Comparison of ENCODE assay signal across 1 cellular context in the genomic region with DNA sequence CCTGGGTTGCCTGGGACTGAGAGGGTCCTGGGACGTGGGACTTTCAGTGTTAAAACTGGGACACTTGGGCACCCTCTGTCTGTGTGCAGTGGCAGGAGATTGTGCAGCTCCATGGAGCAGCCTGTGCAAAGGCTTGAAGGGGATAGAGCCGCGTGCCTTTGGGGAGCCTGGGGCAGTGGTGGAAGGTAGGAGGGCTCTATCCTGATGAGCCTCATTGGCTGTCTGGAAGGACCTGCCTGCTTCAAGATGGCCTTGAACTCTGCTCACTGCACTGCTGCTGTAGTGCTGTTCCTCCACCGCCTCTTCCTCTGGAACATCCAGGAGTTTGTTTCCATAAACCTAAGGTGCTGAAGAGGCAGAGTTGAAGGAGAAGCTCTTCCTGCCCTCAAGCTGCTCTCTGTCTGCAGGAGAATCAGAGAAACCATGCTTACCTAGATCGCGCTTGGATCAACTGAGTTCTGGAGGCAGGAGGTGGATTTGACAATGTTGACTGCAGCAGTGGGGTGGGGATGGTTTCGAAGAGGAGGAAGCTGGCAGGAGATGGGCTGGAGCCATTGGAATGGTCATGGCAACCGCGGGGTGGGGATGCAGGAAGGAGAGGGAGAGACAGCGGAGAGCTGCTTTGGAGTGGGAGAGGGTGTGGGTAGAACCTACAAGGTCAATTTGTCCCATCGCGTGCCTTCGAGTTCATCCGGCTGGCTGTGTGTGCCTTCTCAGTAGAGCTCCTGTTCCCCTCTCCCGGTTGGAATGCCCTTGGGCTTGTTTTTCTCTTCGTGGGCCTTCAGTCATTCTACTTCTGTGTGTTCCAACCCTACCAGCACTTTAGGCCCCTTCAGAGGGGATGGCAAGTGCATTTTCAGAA.
TF ChIP-seq lines count a peak whose summit lies in the region.

No MANE protein-coding gene starts in this region.

TF ChIP-seq in HepG2, 621 proteins besides CTCF, POLR2A, EP300 and RAD21 (continued from another document and continues in another):
- TF ChIP-seq PBX2 (CRISPR knock-in tag; IDR thresholded peaks at IDR 0.05), result peak; percentile 10; the same call in 1 of the 2 replicates
- TF ChIP-seq SPEN (CRISPR knock-in tag; IDR thresholded peaks at IDR 0.05; ENCODE audit: low read depth), result 0 out of 2 replicates have a peak, but pooled peaks have one; percentile 18
- TF ChIP-seq TCF7 (IDR thresholded peaks at IDR 0.05; ENCODE audit: low read depth), result no peak
- TF ChIP-seq TFAP4 (IDR thresholded peaks at IDR 0.05; ENCODE audit: borderline replicate concordance, low read depth), result no peak
- no peak for TF ChIP-seq ZNF121 (CRISPR knock-in tag; IDR thresholded peaks at IDR 0.05)
- TF ChIP-seq RARA (CRISPR knock-in tag; IDR thresholded peaks at IDR 0.05), result no peak
- no peak for TF ChIP-seq IRF9 (CRISPR knock-in tag; IDR thresholded peaks at IDR 0.05; ENCODE audit: borderline replicate concordance)
- no peak for TF ChIP-seq ZNF75D (CRISPR knock-in tag; IDR thresholded peaks at IDR 0.05; ENCODE audit: borderline replicate concordance)
- no peak for TF ChIP-seq TRIM24 (CRISPR knock-in tag; IDR thresholded peaks at IDR 0.05)
- TF ChIP-seq NKX3-1 (CRISPR knock-in tag; IDR thresholded peaks at IDR 0.05), result no peak
- no peak; the same call in 1 of the 2 replicates for TF ChIP-seq KDM1A (CRISPR knock-in tag; IDR thresholded peaks at IDR 0.05)
- no peak; the same call in 1 of the 2 replicates for TF ChIP-seq DNMT1 (CRISPR knock-in tag; IDR thresholded peaks at IDR 0.05)
- TF ChIP-seq, protein P1, sequence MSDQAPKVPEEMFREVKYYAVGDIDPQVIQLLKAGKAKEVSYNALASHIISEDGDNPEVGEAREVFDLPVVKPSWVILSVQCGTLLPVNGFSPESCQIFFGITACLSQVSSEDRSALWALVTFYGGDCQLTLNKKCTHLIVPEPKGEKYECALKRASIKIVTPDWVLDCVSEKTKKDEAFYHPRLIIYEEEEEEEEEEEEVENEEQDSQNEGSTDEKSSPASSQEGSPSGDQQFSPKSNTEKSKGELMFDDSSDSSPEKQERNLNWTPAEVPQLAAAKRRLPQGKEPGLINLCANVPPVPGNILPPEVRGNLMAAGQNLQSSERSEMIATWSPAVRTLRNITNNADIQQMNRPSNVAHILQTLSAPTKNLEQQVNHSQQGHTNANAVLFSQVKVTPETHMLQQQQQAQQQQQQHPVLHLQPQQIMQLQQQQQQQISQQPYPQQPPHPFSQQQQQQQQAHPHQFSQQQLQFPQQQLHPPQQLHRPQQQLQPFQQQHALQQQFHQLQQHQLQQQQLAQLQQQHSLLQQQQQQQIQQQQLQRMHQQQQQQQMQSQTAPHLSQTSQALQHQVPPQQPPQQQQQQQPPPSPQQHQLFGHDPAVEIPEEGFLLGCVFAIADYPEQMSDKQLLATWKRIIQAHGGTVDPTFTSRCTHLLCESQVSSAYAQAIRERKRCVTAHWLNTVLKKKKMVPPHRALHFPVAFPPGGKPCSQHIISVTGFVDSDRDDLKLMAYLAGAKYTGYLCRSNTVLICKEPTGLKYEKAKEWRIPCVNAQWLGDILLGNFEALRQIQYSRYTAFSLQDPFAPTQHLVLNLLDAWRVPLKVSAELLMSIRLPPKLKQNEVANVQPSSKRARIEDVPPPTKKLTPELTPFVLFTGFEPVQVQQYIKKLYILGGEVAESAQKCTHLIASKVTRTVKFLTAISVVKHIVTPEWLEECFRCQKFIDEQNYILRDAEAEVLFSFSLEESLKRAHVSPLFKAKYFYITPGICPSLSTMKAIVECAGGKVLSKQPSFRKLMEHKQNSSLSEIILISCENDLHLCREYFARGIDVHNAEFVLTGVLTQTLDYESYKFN (CRISPR knock-in tag; conservative IDR thresholded peaks at IDR 0.05), result no peak
- no peak for TF ChIP-seq ZFP36L1 (CRISPR knock-in tag; IDR thresholded peaks at IDR 0.05)
- no peak for TF ChIP-seq ZNF407 (CRISPR knock-in tag; IDR thresholded peaks at IDR 0.05; ENCODE audit: not compliant biosample characterization)
- 0 out of 2 replicates have a peak, but pooled peaks have one; percentile 22 for TF ChIP-seq ZNF777 (CRISPR knock-in tag; IDR thresholded peaks at IDR 0.05)
- no peak for TF ChIP-seq SIX1 (CRISPR knock-in tag; IDR thresholded peaks at IDR 0.05; ENCODE audit: borderline replicate concordance)
- TF ChIP-seq, protein P2, sequence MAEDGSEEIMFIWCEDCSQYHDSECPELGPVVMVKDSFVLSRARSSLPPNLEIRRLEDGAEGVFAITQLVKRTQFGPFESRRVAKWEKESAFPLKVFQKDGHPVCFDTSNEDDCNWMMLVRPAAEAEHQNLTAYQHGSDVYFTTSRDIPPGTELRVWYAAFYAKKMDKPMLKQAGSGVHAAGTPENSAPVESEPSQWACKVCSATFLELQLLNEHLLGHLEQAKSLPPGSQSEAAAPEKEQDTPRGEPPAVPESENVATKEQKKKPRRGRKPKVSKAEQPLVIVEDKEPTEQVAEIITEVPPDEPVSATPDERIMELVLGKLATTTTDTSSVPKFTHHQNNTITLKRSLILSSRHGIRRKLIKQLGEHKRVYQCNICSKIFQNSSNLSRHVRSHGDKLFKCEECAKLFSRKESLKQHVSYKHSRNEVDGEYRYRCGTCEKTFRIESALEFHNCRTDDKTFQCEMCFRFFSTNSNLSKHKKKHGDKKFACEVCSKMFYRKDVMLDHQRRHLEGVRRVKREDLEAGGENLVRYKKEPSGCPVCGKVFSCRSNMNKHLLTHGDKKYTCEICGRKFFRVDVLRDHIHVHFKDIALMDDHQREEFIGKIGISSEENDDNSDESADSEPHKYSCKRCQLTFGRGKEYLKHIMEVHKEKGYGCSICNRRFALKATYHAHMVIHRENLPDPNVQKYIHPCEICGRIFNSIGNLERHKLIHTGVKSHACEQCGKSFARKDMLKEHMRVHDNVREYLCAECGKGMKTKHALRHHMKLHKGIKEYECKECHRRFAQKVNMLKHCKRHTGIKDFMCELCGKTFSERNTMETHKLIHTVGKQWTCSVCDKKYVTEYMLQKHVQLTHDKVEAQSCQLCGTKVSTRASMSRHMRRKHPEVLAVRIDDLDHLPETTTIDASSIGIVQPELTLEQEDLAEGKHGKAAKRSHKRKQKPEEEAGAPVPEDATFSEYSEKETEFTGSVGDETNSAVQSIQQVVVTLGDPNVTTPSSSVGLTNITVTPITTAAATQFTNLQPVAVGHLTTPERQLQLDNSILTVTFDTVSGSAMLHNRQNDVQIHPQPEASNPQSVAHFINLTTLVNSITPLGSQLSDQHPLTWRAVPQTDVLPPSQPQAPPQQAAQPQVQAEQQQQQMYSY (CRISPR knock-in tag; IDR thresholded peaks at IDR 0.05), result no peak
- TF ChIP-seq TBP (CRISPR knock-in tag; IDR thresholded peaks at IDR 0.05), result no peak
- no peak for TF ChIP-seq ISL2 (CRISPR knock-in tag; IDR thresholded peaks at IDR 0.05)
- 0 out of 2 replicates have a peak, but pooled peaks have one; percentile 15 for TF ChIP-seq CBX5 (CRISPR knock-in tag; IDR thresholded peaks at IDR 0.05; ENCODE audit: borderline replicate concordance)
- TF ChIP-seq ATRX (CRISPR knock-in tag; IDR thresholded peaks at IDR 0.05; ENCODE audit: borderline replicate concordance), result no peak
- TF ChIP-seq CENPX (CRISPR knock-in tag; IDR thresholded peaks at IDR 0.05), result no peak
- no peak for TF ChIP-seq ZNF101 (CRISPR knock-in tag; IDR thresholded peaks at IDR 0.05; ENCODE audit: borderline replicate concordance, low read depth)
- no peak for TF ChIP-seq HOXA9 (CRISPR knock-in tag; IDR thresholded peaks at IDR 0.05; ENCODE audit: borderline replicate concordance)
- 0 out of 2 replicates have a peak, but pooled peaks have one; percentile 16 for TF ChIP-seq ZNF546 (CRISPR knock-in tag; conservative IDR thresholded peaks at IDR 0.05)
- no peak for TF ChIP-seq TIGD3 (CRISPR knock-in tag; IDR thresholded peaks at IDR 0.05; ENCODE audit: borderline replicate concordance)
- no peak for TF ChIP-seq ZSCAN29 (CRISPR knock-in tag; conservative IDR thresholded peaks at IDR 0.05)
- TF ChIP-seq ZNF670 (CRISPR knock-in tag; IDR thresholded peaks at IDR 0.05; ENCODE audit: borderline replicate concordance), result no peak
- TF ChIP-seq, protein P3, sequence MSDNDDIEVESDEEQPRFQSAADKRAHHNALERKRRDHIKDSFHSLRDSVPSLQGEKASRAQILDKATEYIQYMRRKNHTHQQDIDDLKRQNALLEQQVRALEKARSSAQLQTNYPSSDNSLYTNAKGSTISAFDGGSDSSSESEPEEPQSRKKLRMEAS (IDR thresholded peaks at IDR 0.05), result peak; percentile 54
- no peak for TF ChIP-seq ARNT2 (CRISPR knock-in tag; IDR thresholded peaks at IDR 0.05; ENCODE audit: low read depth)
- no peak for TF ChIP-seq ZNF792 (CRISPR knock-in tag; IDR thresholded peaks at IDR 0.05)
- TF ChIP-seq ATF7 (IDR thresholded peaks at IDR 0.05), result no peak
- TF ChIP-seq ATF7 (CRISPR knock-in tag; IDR thresholded peaks at IDR 0.05), result no peak
- TF ChIP-seq FOXP1 (IDR thresholded peaks at IDR 0.05), result no peak
- TF ChIP-seq FOXP1 (CRISPR knock-in tag; IDR thresholded peaks at IDR 0.05), result no peak
- peak; percentile 36 for TF ChIP-seq CBX1 (IDR thresholded peaks at IDR 0.05; ENCODE audit: low read depth)
- TF ChIP-seq SIN3A (IDR thresholded peaks at IDR 0.05; ENCODE audit: borderline replicate concordance, low read depth, low read length), result no peak
